ENCODE assay signal across 17 cellular contexts in the genomic region with DNA sequence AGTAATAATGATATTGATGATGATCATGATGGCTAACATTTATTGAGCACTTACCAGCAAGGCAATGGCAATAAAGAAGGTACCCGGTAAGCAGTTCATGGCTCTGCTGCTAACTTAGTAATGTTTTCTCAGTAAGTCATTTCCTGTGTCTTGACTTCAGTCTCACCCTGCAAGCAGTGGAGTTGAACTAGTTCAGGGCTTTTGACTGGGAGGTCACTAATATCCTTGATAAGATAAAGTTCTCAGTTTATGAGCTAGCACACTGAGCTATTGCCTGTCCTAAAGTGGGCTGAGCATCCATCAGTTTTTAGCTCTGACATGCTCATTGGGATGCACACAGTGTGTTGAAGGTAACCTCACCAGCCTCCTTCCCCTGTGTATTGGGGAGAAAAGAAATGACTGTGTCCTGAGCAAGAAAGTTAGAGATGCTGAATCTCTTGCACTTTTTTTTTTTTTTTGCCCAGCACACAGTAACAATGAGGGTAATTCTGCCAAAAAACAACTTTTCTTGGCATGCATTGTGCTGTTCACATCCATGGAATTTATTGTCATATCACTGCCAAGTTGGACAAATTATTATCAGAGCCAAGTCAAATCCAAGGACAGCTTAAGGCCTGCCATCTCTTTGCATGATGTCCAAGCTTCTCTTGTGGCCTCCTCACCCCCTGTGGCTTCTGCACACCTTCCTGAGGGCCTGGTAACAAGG. TPM values are rescaled to one million over a fixed set of nuclear protein-coding genes. Genes with fewer than 3 reads are reported as not detected.
A peak's percentile ranks its signal among the peaks of the same experiment; 100 is the strongest.
DNase-seq lines count a peak whose midpoint lies in the region; ATAC-seq, FAIRE-seq and TF ChIP-seq lines count a peak whose summit lies in the region.
"Had no signal": no experiment of that assay in that cellular context is flagged by ENCODE, and none has a peak within 500 bp of the region (broad histone marks: within the 10 kb centered on the region; RNA-seq: fewer than 3 reads in every experiment).

No MANE protein-coding gene starts in this region.

- H3K27ac ChIP-seq in liver (ENCODE audit: low read depth in 1 of 2, low read length in 2 of 2) (no peak overlapping the region), HepG2 (ENCODE audit: extremely low read length, insufficient read depth, low read length) (no peak overlapping the region), hepatocyte (peak overlapping the region; percentile 24), upper lobe of right lung (no peak overlapping the region)
- H3K27ac ChIP-seq: colonic mucosa, lower lobe of right lung had no signal

- no TSS peak for BruUV-seq in HepG2 (replicated peaks; lab: Mats Ljungman, UMichigan)

- no peak overlapping the region for H2AFZ ChIP-seq in HepG2 (ENCODE audit: low read length)
- H2AFZ ChIP-seq in hepatocyte = no peak overlapping the region

- POLR2A ChIA-PET in HepG2 (lab: Yijun Ruan, JAX) = no interaction called here

- H3K4me1 ChIP-seq in liver (ENCODE audit: control insufficient read depth in 4 of 4, insufficient read depth in 4 of 4, low read length in 3 of 4) = peaks cover 6 to 42% (median 36%) of the 10 kb centered on the region in 4 donors
- peaks cover 28% of the 10 kb centered on the region for H3K4me1 ChIP-seq in HepG2 (ENCODE audit: insufficient read depth, low read length)
- peaks cover 15% of the 10 kb centered on the region for H3K4me1 ChIP-seq in adipocyte (ENCODE audit: control insufficient read depth, insufficient read depth, low read length)
- H3K4me1 ChIP-seq in hepatocyte (ENCODE audit: insufficient read depth) = peaks cover 42% of the 10 kb centered on the region
- H3K4me1 ChIP-seq in upper lobe of right lung = no peaks in the 10 kb centered on the region

- no peaks in the 10 kb centered on the region for H3K36me3 ChIP-seq in liver (ENCODE audit: control insufficient read depth in 4 of 4, insufficient read depth in 3 of 4, low read depth in 1 of 4, low read length in 3 of 4)
- no peaks in the 10 kb centered on the region for H3K36me3 ChIP-seq in HepG2 (replicated peaks in 1 of 2; ENCODE audit: control insufficient read depth in 1 of 2, insufficient read depth in 2 of 2, low read length in 2 of 2)
- H3K36me3 ChIP-seq in adipocyte (ENCODE audit: control insufficient read depth, insufficient read depth, low read length, severe bottlenecking) = no peaks in the 10 kb centered on the region
- no peaks in the 10 kb centered on the region for H3K36me3 ChIP-seq in hepatocyte (replicated peaks; ENCODE audit: insufficient read depth, low read depth)
- no peaks in the 10 kb centered on the region for H3K36me3 ChIP-seq in upper lobe of right lung
- H3K36me3 ChIP-seq: colonic mucosa, lower lobe of right lung had no signal

- no peak for TF ChIP-seq CTCF in liver (IDR thresholded peaks at IDR 0.05; ENCODE audit: low read depth, low read length, missing input control)
- no peak for TF ChIP-seq CTCF in HepG2 (CRISPR knock-in tag; IDR thresholded peaks at IDR 0.05)
- no peak for TF ChIP-seq CTCF in hepatocyte (IDR thresholded peaks at IDR 0.05; ENCODE audit: poor library complexity)
- no peak for TF ChIP-seq CTCF in upper lobe of right lung (IDR thresholded peaks at IDR 0.05)

- TF ChIP-seq EP300 in HepG2 (IDR thresholded peaks at IDR 0.05; ENCODE audit: low read depth in 2 of 2, low read length in 2 of 2) (no peak), HepG2 (CRISPR knock-in tag; IDR thresholded peaks at IDR 0.05; ENCODE audit: borderline replicate concordance) (no peak)

- no peak for ATAC-seq in HepG2
- no peak for ATAC-seq in HG02970 (IDR thresholded peaks at IDR 0.05; ENCODE audit: low FRiP score, unreplicated experiment)
- ATAC-seq in upper lobe of right lung = no peak
- no peak for ATAC-seq in HG03565 (IDR thresholded peaks at IDR 0.05; ENCODE audit: unreplicated experiment)
- ATAC-seq in GM19463 (IDR thresholded peaks at IDR 0.05; ENCODE audit: unreplicated experiment) = no peak
- ATAC-seq: lower lobe of right lung; natural killer cell treated with Interleukin-12 subunit alpha and Interleukin-12 subunit beta and Interleukin-15 and Interleukin-18, amount 100 ng/mL, for 72 hours had no signal

- DNase-seq in HepG2 (ENCODE audit: low spot score) (no peak), adipocyte (ENCODE audit: low read depth) (peak; percentile 37), hepatocyte (ENCODE audit: low spot score) (no peak), upper lobe of right lung (no peak)
- DNase-seq: activated CD4-positive, alpha-beta T cell treated with anti-CD3 and anti-CD28 coated beads, Interleukin-2, amount 50 U/mL, for 48 hours; activated T-cell treated with anti-CD3 and anti-CD28 coated beads, Interleukin-2, amount 50 U/mL, for 48 hours; colonic mucosa; erythroblast; GF-D8; lower lobe of right lung; NCI-H2171; stimulated activated CD4-positive, alpha-beta T cell treated with anti-CD3 and anti-CD28 coated beads, Interleukin-1b, Interleukin-23, amount 100 ng/mL, for 48 hours had no signal

- no peaks in the 10 kb centered on the region for H3K9me2 ChIP-seq in hepatocyte (replicated peaks; ENCODE audit: insufficient read depth)

- no peak for FAIRE-seq in HepG2 (lab: Jason Lieb, UNC)

- TF ChIP-seq RAD21 in liver (IDR thresholded peaks at IDR 0.05) = no peak
- no peak for TF ChIP-seq RAD21 in HepG2 (CRISPR knock-in tag; IDR thresholded peaks at IDR 0.05)

- H3K9ac ChIP-seq in liver (ENCODE audit: low read depth in 1 of 2, low read length in 2 of 2) (no peak overlapping the region), HepG2 (ENCODE audit: insufficient read depth, low read depth, low read length) (no peak overlapping the region), adipocyte (ENCODE audit: low read length) (no peak overlapping the region)

- intact Hi-C loops in HepG2 (cut with micrococcal nuclease; ENCODE audit: unreplicated experiment) = loop anchor here (5.0 kb wide), 1 partner anchor 52 kb away; no protein-coding TSS in a partner anchor
- intact Hi-C loops in upper lobe of right lung (cut with DNase I) = no loop called here

- H3K9me3 ChIP-seq in liver (ENCODE audit: control insufficient read depth in 4 of 4, low read length in 3 of 4) = no peaks in the 10 kb centered on the region
- H3K9me3 ChIP-seq in HepG2 (ENCODE audit: low read length) = no peaks in the 10 kb centered on the region
- no peaks in the 10 kb centered on the region for H3K9me3 ChIP-seq in adipocyte (ENCODE audit: control insufficient read depth, low read length)
- H3K9me3 ChIP-seq in hepatocyte (ENCODE audit: low read depth) = no peaks in the 10 kb centered on the region
- H3K9me3 ChIP-seq in upper lobe of right lung = no peaks in the 10 kb centered on the region
- H3K9me3 ChIP-seq: colonic mucosa, lower lobe of right lung had no signal

- TF ChIP-seq POLR2A in HepG2 (IDR thresholded peaks at IDR 0.05; ENCODE audit: insufficient read depth in 1 of 2, low read depth in 2 of 2, low read length in 2 of 2) = no peak

- no peak overlapping the region for H3K4me3 ChIP-seq in liver (ENCODE audit: low read depth in 1 of 3, low read length in 3 of 3)
- H3K4me3 ChIP-seq in HepG2 (replicated peaks in 1 of 3; ENCODE audit: insufficient read depth in 1 of 3, low read depth in 2 of 3, low read length in 3 of 3) = no peak overlapping the region
- no peak overlapping the region for H3K4me3 ChIP-seq in adipocyte (ENCODE audit: low read length)
- H3K4me3 ChIP-seq in hepatocyte = no peak overlapping the region
- no peak overlapping the region for H3K4me3 ChIP-seq in upper lobe of right lung
- H3K4me3 ChIP-seq: colonic mucosa, lower lobe of right lung had no signal

- H4K20me1 ChIP-seq in HepG2 (ENCODE audit: insufficient read depth, low read length) (no peaks in the 10 kb centered on the region), hepatocyte (ENCODE audit: insufficient read depth, poor library complexity, severe bottlenecking) (no peaks in the 10 kb centered on the region)

- WGBS in liver = 70% methylated on average over 1 of the region's 1 CpG
- 0% methylated on average over 1 of the region's 1 CpG for WGBS in HepG2 (ENCODE audit: low lambda C conversion rate)
- WGBS in hepatocyte (ENCODE audit: low lambda C conversion rate, missing lambda C conversion rate) = 32% methylated on average over 1 of the region's 1 CpG

- CTCF ChIA-PET in HepG2 (lab: Yijun Ruan, JAX; ENCODE audit: low intra/inter-chr PET ratio, low total read pairs) = no interaction called here

- H3K27me3 ChIP-seq in liver (ENCODE audit: control insufficient read depth in 4 of 4, insufficient read depth in 4 of 4, low read length in 3 of 4) (no peaks in the 10 kb centered on the region), HepG2 (ENCODE audit: control insufficient read depth in 1 of 2, insufficient read depth in 2 of 2, low read length in 2 of 2) (0 out of 5 replicates have a peak, but pooled peaks cover 0 to 7% of the 10 kb centered on the region in 2 experiments), adipocyte (replicated peaks; ENCODE audit: control insufficient read depth, insufficient read depth, low read length) (no peaks in the 10 kb centered on the region), hepatocyte (no peaks in the 10 kb centered on the region), upper lobe of right lung (no peaks in the 10 kb centered on the region)
- H3K27me3 ChIP-seq: colonic mucosa had no signal

- no peaks in the 10 kb centered on the region for H3K79me2 ChIP-seq in HepG2 (ENCODE audit: insufficient read depth, low read length)
- no peaks in the 10 kb centered on the region for H3K79me2 ChIP-seq in hepatocyte

- in situ Hi-C loops in HepG2 (cut with HindIII; ENCODE audit: extremely low pct_ligation_motif_present, low pct_unique_long_range_greater_than_20kb) = no loop called here

- no peak overlapping the region for H3K4me2 ChIP-seq in HepG2 (ENCODE audit: low read depth, low read length)
- no peak overlapping the region for H3K4me2 ChIP-seq in hepatocyte

RNA-seq across cellular contexts. Expression of a gene that starts 55.5 kb away (rescaled TPM):
- total RNA-seq in liver = 10 to 100 TPM; 29.7 to 57.9 TPM
- polyA plus RNA-seq in liver = 10 to 100 TPM; 26.3 to 37.1 TPM
- 25.0 and 46.2 TPM in 2 replicates for total RNA-seq in HepG2 (2016; rRNA removed; fragmentation: Illumina TruSeq; extraction: Trizol)
- 21.8 and 26.9 TPM in 2 replicates for total RNA-seq in HepG2 (2016; cell fraction: cytosol; rRNA removed; fragmentation: Illumina TruSeq; extraction: Trizol; ENCODE audit: low read depth)
- 23.2 and 49.2 TPM in 2 replicates for total RNA-seq in HepG2 (2016; cell fraction: insoluble cytoplasmic fraction; rRNA removed; fragmentation: Illumina TruSeq; extraction: Trizol)
- 27.1 and 30.4 TPM in 2 replicates for total RNA-seq in HepG2 (2016; cell fraction: membrane; rRNA removed; fragmentation: Illumina TruSeq; extraction: Trizol)
- total RNA-seq in HepG2 (2016; cell fraction: nucleus; rRNA removed; fragmentation: Illumina TruSeq; extraction: Trizol) = 59.8 and 64.1 TPM in 2 replicates
- 33.2 and 36.2 TPM in 2 replicates for polyA plus RNA-seq in HepG2 (2011; rRNA removed)
- polyA plus RNA-seq in HepG2 (2011; cell fraction: cytosol; rRNA removed) = 30.4 and 31.8 TPM in 2 replicates
- polyA plus RNA-seq in HepG2 (2011; cell fraction: nucleus; rRNA removed) = 131 and 138 TPM in 2 replicates
- 49.0 and 63.8 TPM in 2 replicates for polyA plus RNA-seq in HepG2 (2012)
- 24.1 and 25.0 TPM in 2 replicates for polyA plus RNA-seq in HepG2 (2016; cell fraction: cytosol; fragmentation: Illumina TruSeq; extraction: Trizol; ENCODE audit: low read depth)
- polyA plus RNA-seq in HepG2 (2016; cell fraction: insoluble cytoplasmic fraction; fragmentation: Illumina TruSeq; extraction: Trizol; ENCODE audit: low read depth) = 48.7 and 51.1 TPM in 2 replicates
- polyA plus RNA-seq in HepG2 (2016; cell fraction: membrane; fragmentation: Illumina TruSeq; extraction: Trizol; ENCODE audit: low read depth) = 26.6 and 28.9 TPM in 2 replicates
- 151 and 156 TPM in 2 replicates for polyA plus RNA-seq in HepG2 (2016; cell fraction: nucleus; fragmentation: Illumina TruSeq; extraction: Trizol; ENCODE audit: insufficient read depth, low read depth)
- polyA minus RNA-seq in HepG2 (2011; rRNA and poly(A)+ RNA removed; ENCODE audit: low replicate concordance) = 1.4 and 17.0 TPM in 2 replicates
- polyA minus RNA-seq in HepG2 (2011; cell fraction: cytosol; rRNA and poly(A)+ RNA removed) = 11.3 and 13.7 TPM in 2 replicates
- 60.7 and 75.2 TPM in 2 replicates for polyA minus RNA-seq in HepG2 (2011; cell fraction: nucleus; rRNA and poly(A)+ RNA removed)
- 90.5 and 93.1 TPM in 2 replicates for total RNA-seq in hepatocyte
- polyA plus RNA-seq in hepatocyte = 175 and 178 TPM in 2 replicates
- total RNA-seq in upper lobe of right lung = 16.4 TPM
